Comparison of ENCODE assay signal across 26 cellular contexts in genomic region chr11:94680426-94680825, GRCh38.
"Had no signal": no experiment of that assay in that cellular context is flagged by ENCODE, and none has a peak within 500 bp of the region (broad histone marks: within the 10 kb centered on the region; RNA-seq: fewer than 3 reads in every experiment).

No MANE protein-coding gene starts in this region.

- H3K27ac ChIP-seq: stomach, suprapubic skin, testis, thoracic aorta, thyroid gland, tibial artery, tibial nerve, transverse colon, upper lobe of left lung, upper lobe of right lung, uterus, vagina had no signal

- H3K36me3 ChIP-seq: stomach, suprapubic skin, thoracic aorta, thyroid gland, tibial artery, tibial nerve, transverse colon, upper lobe of left lung, upper lobe of right lung, uterus, vagina had no signal

- DNase-seq: stimulated activated CD4-positive, alpha-beta T cell treated with anti-CD3 and anti-CD28 coated beads, Interleukin-2, amount 100 ng/mL, for 48 hours; stimulated activated CD4-positive, alpha-beta T cell treated with anti-CD3 and anti-CD28 coated beads, Interleukin-4, amount 100 ng/mL, for 1 hour; stimulated activated CD4-positive, alpha-beta T cell treated with anti-CD3 and anti-CD28 coated beads, Interleukin-4, amount 100 ng/mL, for 24 hours; stimulated activated CD4-positive, alpha-beta T cell treated with anti-CD3 and anti-CD28 coated beads, Interleukin-4, amount 100 ng/mL, for 4 hours; stimulated activated CD8-positive, alpha-beta memory T cell treated with anti-CD3 and anti-CD28 coated beads, Interleukin-4, amount 100 ng/mL, for 48 hours; stimulated activated naive B cell treated with anti-CD40 and anti-IgM and Interleukin-4, amounts not matched to agents 10 μg/mL and 1 μg/mL and 100 μg/mL, for 72 hours; stimulated activated naive CD4-positive, alpha-beta T cell; stimulated activated naive CD4-positive, alpha-beta T cell treated with Interleukin-2 at 50 U/mL for 16 hours; stimulated activated naive CD8-positive, alpha-beta T cell treated with anti-CD3 and anti-CD28 coated beads, Interleukin-15, amount 100 ng/mL, for 72 hours; stimulated activated naive CD8-positive, alpha-beta T cell treated with anti-CD3 and anti-CD28 coated beads, Interleukin-15, Interleukin-2, amounts not matched to agents 100 U/mL and 50 U/mL, for 24 hours; stomach; substantia nigra; testis; thyroid gland; tibial artery; transverse colon; upper lobe of left lung; upper lobe of right lung; uterus had no signal

- ATAC-seq: stimulated activated effector memory CD8-positive, alpha-beta T cell treated with anti-CD3 and anti-CD28 coated beads, Interleukin-12 subunit alpha, Interleukin-12 subunit beta, amount 100 ng/mL, for 72 hours; stimulated activated memory B cell treated with anti-CD40 and anti-IgM and Interleukin-4, amounts not matched to agents 10 μg/mL and 1 μg/mL and 100 μg/mL, for 72 hours; stimulated activated naive B cell treated with anti-CD40 and anti-IgM and Interleukin-4, amounts not matched to agents 10 μg/mL and 1 μg/mL and 100 μg/mL, for 72 hours; stimulated activated naive CD8-positive, alpha-beta T cell treated with anti-CD3 and anti-CD28 coated beads, Interleukin-15, amount 100 ng/mL, for 72 hours; stimulated activated naive CD8-positive, alpha-beta T cell treated with anti-CD3 and anti-CD28 coated beads, Interleukin-15, Interleukin-2, amounts not matched to agents 100 U/mL and 50 U/mL, for 24 hours; upper lobe of right lung had no signal

- H3K9me3 ChIP-seq: suprapubic skin, testis, thyroid gland, transverse colon, upper lobe of right lung, uterus, vagina had no signal

- H3K27me3 ChIP-seq: stomach, suprapubic skin, testis, thyroid gland, tibial artery, tibial nerve, upper lobe of left lung, upper lobe of right lung, uterus, vagina had no signal

- H3K4me3 ChIP-seq: stomach, suprapubic skin, testis, thoracic aorta, thyroid gland, tibial artery, tibial nerve, transverse colon, upper lobe of left lung, upper lobe of right lung, uterus, vagina had no signal

- FAIRE-seq: urothelium cell line had no signal

- H3K4me1 ChIP-seq: stomach, testis, thyroid gland, tibial nerve, transverse colon, upper lobe of left lung, upper lobe of right lung, uterus, vagina had no signal
